Comparison of ENCODE assay signal across 9 cellular contexts in the genomic region with DNA sequence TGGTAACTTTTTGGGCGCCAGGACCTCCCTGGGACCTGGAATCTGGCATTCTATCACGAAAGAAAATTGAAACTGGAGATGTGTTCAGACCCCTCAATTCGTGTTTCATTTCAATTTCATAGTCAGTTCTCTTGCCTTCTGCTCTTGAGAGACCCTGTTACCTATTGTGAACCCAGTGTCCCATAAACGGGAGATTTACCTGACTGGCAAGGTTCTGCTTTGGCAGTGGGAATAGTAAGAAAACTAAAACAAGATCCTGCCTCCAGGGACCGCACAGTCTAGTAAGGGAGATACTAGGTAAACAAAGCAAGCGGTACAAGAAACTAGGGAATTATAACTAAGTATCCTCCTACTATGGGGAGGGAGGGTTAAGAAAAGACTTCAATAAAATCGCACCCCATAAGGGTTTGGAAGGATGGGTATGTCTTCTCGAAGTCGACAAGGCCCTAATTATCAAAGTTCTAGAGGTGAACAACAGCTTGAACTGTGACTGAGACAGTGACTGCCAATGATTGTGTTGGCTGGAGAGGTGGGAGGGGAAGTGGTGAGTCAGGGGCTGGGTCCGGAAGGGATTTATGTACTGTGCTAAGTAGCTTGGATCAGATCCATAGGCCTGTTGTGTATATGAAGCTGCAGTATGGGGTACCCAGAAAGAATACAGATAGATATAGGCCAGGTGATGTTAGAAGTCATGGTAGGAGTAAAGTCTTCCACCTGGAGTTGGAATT. TPM values are rescaled to one million over a fixed set of nuclear protein-coding genes. Genes with fewer than 3 reads are reported as not detected.
DNase-seq lines count a peak whose midpoint lies in the region; ATAC-seq and TF ChIP-seq lines count a peak whose summit lies in the region.
"Had no signal": no experiment of that assay in that cellular context is flagged by ENCODE, and none has a peak within 500 bp of the region (broad histone marks: within the 10 kb centered on the region; RNA-seq: fewer than 3 reads in every experiment).

No MANE protein-coding gene starts in this region.

- TF ChIP-seq POLR2A in heart left ventricle (IDR thresholded peaks at IDR 0.05): peak in 1 of 2 donors; percentile 18

- H3K36me3 ChIP-seq in BJ (ENCODE audit: control insufficient read depth, insufficient read depth, low read length): no peaks in the 10 kb centered on the region
- no peaks in the 10 kb centered on the region for H3K36me3 ChIP-seq in SJSA1
- H3K36me3 ChIP-seq in heart left ventricle: no peaks in the 10 kb centered on the region

- POLR2A ChIA-PET in BJ (lab: Charles Lee): no interaction called here

- H3K9me3 Mint-ChIP-seq in osteocyte (ENCODE audit: unreplicated experiment): no peaks in the 10 kb centered on the region

- no peaks in the 10 kb centered on the region for H3K36me3 Mint-ChIP-seq in osteocyte (ENCODE audit: unreplicated experiment)

- DNase-seq in BJ (ENCODE audit: low read depth) (no peak), SJSA1 (ENCODE audit: low read depth in 1 of 2, low spot score in 2 of 2) (peak in 1 of 2 experiments; percentile 9), heart left ventricle (peak in 3 of 5 donors; percentile 20 to 69 (median 34)), osteocyte (ENCODE audit: extremely low spot score, unreplicated experiment) (no peak), hypothalamus (lab: John Stamatoyannopoulos, UW) (no peak), SK-N-DZ (ENCODE audit: low spot score) (no peak)
- DNase-seq: immature natural killer cell had no signal

- H3K27me3 ChIP-seq in BJ (ENCODE audit: control insufficient read depth, insufficient read depth, low read length) (no peaks in the 10 kb centered on the region), SJSA1 (replicated peaks) (peaks cover 12% of the 10 kb centered on the region), heart left ventricle (no peaks in the 10 kb centered on the region)

- peaks cover 17% of the 10 kb centered on the region for H3K4me1 Mint-ChIP-seq in osteocyte (ENCODE audit: unreplicated experiment)
- H3K4me1 Mint-ChIP-seq: immature natural killer cell had no signal

- 5 to 9% (median 7%) methylated on average over 10 of the region's 10 CpGs for WGBS in heart left ventricle, 4 donors

- peaks cover 11% of the 10 kb centered on the region for H3K27me3 Mint-ChIP-seq in osteocyte (ENCODE audit: unreplicated experiment)

- H3K9me3 ChIP-seq in SJSA1 (replicated peaks): no peaks in the 10 kb centered on the region
- H3K9me3 ChIP-seq in heart left ventricle: no peaks in the 10 kb centered on the region

- peak overlapping the region; percentile 23 for H3K27ac Mint-ChIP-seq in osteocyte (ENCODE audit: unreplicated experiment)
- H3K27ac Mint-ChIP-seq: immature natural killer cell had no signal

- H3K4me3 Mint-ChIP-seq in osteocyte (ENCODE audit: unreplicated experiment): peak overlapping the region; percentile 74
- H3K4me3 Mint-ChIP-seq: immature natural killer cell had no signal

- CTCF ChIA-PET in BJ (lab: Yijun Ruan, JAX): no interaction called here

- H3K27ac ChIP-seq in SJSA1 (no peak overlapping the region), heart left ventricle (peak overlapping the region; percentile 72 to 98 (median 92))

- TF ChIP-seq CTCF in BJ (IDR thresholded peaks at IDR 0.05; ENCODE audit: insufficient read depth, low read depth, low read length) (no peak), heart left ventricle (IDR thresholded peaks at IDR 0.05) (no peak), osteocyte (IDR thresholded peaks at IDR 0.05) (no peak)

- intact Hi-C loops in heart left ventricle (cut with DNase I): loop anchor here in 3 of 10 donors (1.0 to 10.0 kb wide), 5 partner anchors 56 to 256 kb away; partner anchors contain the start of gene LIN7A (in 2 of the 3)

- H3K4me1 ChIP-seq in SJSA1 (replicated peaks) (peaks cover 11% of the 10 kb centered on the region; the same call in 1 of the 2 replicates), heart left ventricle (peaks cover 0 to 28% (median 8%) of the 10 kb centered on the region in 12 donors)

- H3K4me3 ChIP-seq in BJ (ENCODE audit: low read depth, low read length) (peak overlapping the region; percentile 56), SJSA1 (peak overlapping the region; percentile 41), heart left ventricle (peak overlapping the region; percentile 59 to 93 (median 86))

- ATAC-seq in heart left ventricle (peak in 3 of 4 donors; percentile 47 to 73 (median 53)), GM19463 (IDR thresholded peaks at IDR 0.05; ENCODE audit: unreplicated experiment) (no peak), GM21360 (IDR thresholded peaks at IDR 0.05; ENCODE audit: unreplicated experiment) (no peak)

RNA-seq across cellular contexts. Expression of gene ACSS3, which starts 0.8 kb away (rescaled TPM):
- polyA plus RNA-seq in BJ (2011; rRNA removed) (6.2 and 10.2 TPM in 2 replicates), heart left ventricle (10 to 100 TPM in 1 of 2 donors, 1 to 10 TPM in 1; 8.6 to 17.7 TPM)
- polyA minus RNA-seq in BJ (2011; rRNA and poly(A)+ RNA removed): 7.0 and 10.0 TPM in 2 replicates
- total RNA-seq in SJSA1 (2014; rRNA removed; shearing (Covaris generic)): 0.28 and 1.3 TPM in 2 replicates
- total RNA-seq in heart left ventricle (10 to 100 TPM; 19.3 to 36.0 (median 28.9) TPM), osteocyte (5.6 and 6.0 TPM in 2 replicates)
- polyA plus RNA-seq in SK-N-DZ (2014; cell fraction: cytosol; rRNA removed): 0.23 and 0.27 TPM in 2 replicates
- 0.06 and 0.22 TPM in 2 replicates for polyA plus RNA-seq in SK-N-DZ (2014; cell fraction: nucleus; rRNA removed)
- polyA plus RNA-seq: immature natural killer cell had no signal

Comparison
In these comparisons a context has a peak if more than half of its experiments do, and no peak if none do; other contexts are left out.
1. DNase-seq: peak in heart left ventricle (3 of 5); none in BJ (single experiment), osteocyte (single experiment), hypothalamus (0 of 51) and SK-N-DZ (single experiment).
2. ATAC-seq: peak in heart left ventricle (3 of 4); none in GM19463 (single experiment) and GM21360 (single experiment).
3. Peak in every context shown above with its lines, with median percentiles within 50 percentile points of each other: H3K4me3 ChIP-seq.